ENCODE assay signal across 3 cellular contexts in genomic region chrX:95762716-95763115, GRCh38.
TF ChIP-seq lines count a peak whose summit lies in the region.

No MANE protein-coding gene starts in this region.

TF ChIP-seq in SK-N-SH, 30 proteins besides CTCF, POLR2A, EP300 and RAD21 (continues in another document):
- no peak for TF ChIP-seq RXRA (IDR thresholded peaks at IDR 0.05; ENCODE audit: borderline replicate concordance, low read depth)
- no peak for TF ChIP-seq FOXJ3 (CRISPR knock-in tag; IDR thresholded peaks at IDR 0.05)
- no peak for TF ChIP-seq PBX3 (IDR thresholded peaks at IDR 0.05)
- no peak for TF ChIP-seq POLR2AphosphoS5 (IDR thresholded peaks at IDR 0.05; ENCODE audit: low read depth, low read length)
- no peak for TF ChIP-seq YY1 (IDR thresholded peaks at IDR 0.05; ENCODE audit: low read depth)
- TF ChIP-seq NRF1 (IDR thresholded peaks at IDR 0.05; ENCODE audit: low read depth, low read length) = no peak
- no peak for TF ChIP-seq IRF3 (IDR thresholded peaks at IDR 0.05; ENCODE audit: low read depth, low read length)
- no peak for TF ChIP-seq RFX5 (IDR thresholded peaks at IDR 0.05; ENCODE audit: low read length)
- no peak for TF ChIP-seq GATA2 (CRISPR knock-in tag; IDR thresholded peaks at IDR 0.05)
- TF ChIP-seq CHD2 (IDR thresholded peaks at IDR 0.05; ENCODE audit: low read length, partially characterized antibody) = no peak
- TF ChIP-seq TEAD4 (IDR thresholded peaks at IDR 0.05; ENCODE audit: borderline replicate concordance, insufficient read depth) = no peak
- TF ChIP-seq ZBTB33 (IDR thresholded peaks at IDR 0.05; ENCODE audit: borderline replicate concordance, low read depth) = no peak

TF ChIP-seq in SK-N-SH treated with all-trans-retinoic acid at 6 μM for 48 hours, 23 proteins besides CTCF, POLR2A, EP300 and RAD21:
- TF ChIP-seq CSRNP3 (CRISPR knock-in tag; IDR thresholded peaks at IDR 0.05) = no peak
- no peak for TF ChIP-seq ESRRG (CRISPR knock-in tag; IDR thresholded peaks at IDR 0.05)
- no peak for TF ChIP-seq ZNF70 (CRISPR knock-in tag; IDR thresholded peaks at IDR 0.05)
TF ChIP-seq in SK-N-SH treated with all-trans-retinoic acid at 6 μM for 48 hours: peak in this region for 0.

TF ChIP-seq in H1, 55 proteins besides CTCF, POLR2A, EP300 and RAD21:
- TF ChIP-seq JUND (IDR thresholded peaks at IDR 0.05; ENCODE audit: low read length) (peak; percentile 57; the same call in 1 of the 2 replicates), BACH1 (IDR thresholded peaks at IDR 0.05; ENCODE audit: low read length) (no peak)
